Comparison of ENCODE assay signal across 8 cellular contexts in genomic region chr17:66192378-66192687, GRCh38. TPM values are rescaled to one million over a fixed set of nuclear protein-coding genes. Genes with fewer than 3 reads are reported as not detected.
DNase-seq lines count a peak whose midpoint lies in the region; ATAC-seq, FAIRE-seq and TF ChIP-seq lines count a peak whose summit lies in the region.

No MANE protein-coding gene starts in this region.

- no peaks in the 10 kb centered on the region for H3K9me1 ChIP-seq in endothelial cell of umbilical vein (replicated peaks; ENCODE audit: control insufficient read depth, extremely low read depth, insufficient read depth, low read length)

- peak overlapping the region; percentile 90 for H3K4me2 ChIP-seq in OCI-LY3 (ENCODE audit: low read length)
- H3K4me2 ChIP-seq in endothelial cell of umbilical vein (ENCODE audit: insufficient read depth, low read length): peak overlapping the region; percentile 92

- FAIRE-seq in endothelial cell of umbilical vein (lab: Jason Lieb, UNC): no peak

- no peak for TF ChIP-seq EP300 in ovary (IDR thresholded peaks at IDR 0.05)

- no TSS peak for BruUV-seq in endothelial cell of umbilical vein (replicated peaks; lab: Mats Ljungman, UMichigan)

- TF ChIP-seq CTCF in OCI-LY3 (IDR thresholded peaks at IDR 0.05; ENCODE audit: low read depth, low read length) (no peak), endothelial cell of umbilical vein (IDR thresholded peaks at IDR 0.05; ENCODE audit: extremely low read depth in 1 of 2, insufficient read depth in 1 of 2, low read depth in 1 of 2, low read length in 2 of 2) (no peak), ovary (IDR thresholded peaks at IDR 0.05) (no peak)

- POLR2A ChIA-PET in endothelial cell of umbilical vein (lab: Charles Lee): no interaction called here

- H3K36me3 ChIP-seq in OCI-LY3 (replicated peaks; ENCODE audit: low read depth, low read length) (no peaks in the 10 kb centered on the region), endothelial cell of umbilical vein (ENCODE audit: control insufficient read depth in 2 of 2, extremely low read depth in 1 of 2, insufficient read depth in 2 of 2, low read length in 2 of 2) (no peaks in the 10 kb centered on the region), ovary (no peaks in the 10 kb centered on the region)

- CTCF ChIA-PET in endothelial cell of umbilical vein (lab: Charles Lee): no interaction called here

- no peaks in the 10 kb centered on the region for H4K20me1 ChIP-seq in OCI-LY3 (ENCODE audit: insufficient read depth, low read length)
- no peaks in the 10 kb centered on the region for H4K20me1 ChIP-seq in endothelial cell of umbilical vein (replicated peaks; ENCODE audit: control insufficient read depth, extremely low read depth, insufficient read depth, low read length)

- H2AFZ ChIP-seq in OCI-LY3 (ENCODE audit: low read depth, low read length) (no peak overlapping the region), endothelial cell of umbilical vein (ENCODE audit: low read depth, low read length) (peak overlapping the region; percentile 93)

- H3K9ac ChIP-seq in OCI-LY3 (ENCODE audit: low read length) (no peak overlapping the region), endothelial cell of umbilical vein (replicated peaks; ENCODE audit: extremely low read depth, insufficient read depth, low read length) (peak overlapping the region; percentile 82)

- 1% methylated on average over 10 of the region's 10 CpGs for WGBS in ovary, 3 donors

- H3K27ac ChIP-seq in OCI-LY3 (ENCODE audit: low read length): no peak overlapping the region
- peak overlapping the region; percentile 50 for H3K27ac ChIP-seq in endothelial cell of umbilical vein (ENCODE audit: insufficient read depth, low read depth, low read length)
- peak overlapping the region in 1 of 2 donors; percentile 24 for H3K27ac ChIP-seq in ovary

- DNase-seq in DMS114 treated with DMSO at 0.1 percent for 48 hours (lab: John Stamatoyannopoulos, UW; ENCODE audit: unreplicated experiment) (peak; percentile 32), endothelial cell of umbilical vein (ENCODE audit: low read depth, low spot score) (no peak), ovary (no peak), NCI-H69 (lab: John Stamatoyannopoulos, UW) (no peak)
- DNase-seq in stimulated activated CD4-positive, alpha-beta T cell treated with anti-CD3 and anti-CD28 coated beads, Interleukin-4, amount 100 ng/mL, for 24 hours: no peak

- H3K27me3 ChIP-seq in OCI-LY3 (ENCODE audit: low read depth, low read length): peaks cover 7% of the 10 kb centered on the region
- H3K27me3 ChIP-seq in endothelial cell of umbilical vein (ENCODE audit: control insufficient read depth in 2 of 2, insufficient read depth in 2 of 2, low read length in 2 of 2): no peaks in the 10 kb centered on the region
- H3K27me3 ChIP-seq in ovary: no peaks in the 10 kb centered on the region

- no peaks in the 10 kb centered on the region for H3K79me2 ChIP-seq in OCI-LY3 (ENCODE audit: low read length)
- H3K79me2 ChIP-seq in endothelial cell of umbilical vein (ENCODE audit: control insufficient read depth, insufficient read depth, low read length): peaks cover 3% of the 10 kb centered on the region

- dilution Hi-C loops in endothelial cell of umbilical vein (cut with MboI; ENCODE audit: extremely low pct_ligation_motif_present, low sequenced_read_pairs): no loop called here

- H3K4me1 ChIP-seq in OCI-LY3 (ENCODE audit: low read length) (peaks cover 32% of the 10 kb centered on the region), endothelial cell of umbilical vein (ENCODE audit: control insufficient read depth, extremely low read depth, insufficient read depth, low read length) (peaks cover 22% of the 10 kb centered on the region), ovary (ENCODE audit: insufficient read depth) (no peaks in the 10 kb centered on the region)

- intact Hi-C loops in endothelial cell of umbilical vein (cut with micrococcal nuclease) (loop anchor here (5.0 kb wide), 1 partner anchor 110 kb away; the partner anchor contains the start of gene PRKCA), ovary (cut with DNase I) (no loop called here)

- H3K4me3 ChIP-seq in OCI-LY3 (ENCODE audit: low read length): peak overlapping the region; percentile 97
- H3K4me3 ChIP-seq in endothelial cell of umbilical vein (replicated peaks in 1 of 3; ENCODE audit: insufficient read depth in 1 of 3, low read depth in 1 of 3, low read length in 3 of 3): peak overlapping the region; percentile 76 to 92 (median 82)
- H3K4me3 ChIP-seq in ovary: peak overlapping the region; percentile 67

- no peak for ATAC-seq in GM18520 (IDR thresholded peaks at IDR 0.05; ENCODE audit: unreplicated experiment)
- no peak for ATAC-seq in HG03135 (IDR thresholded peaks at IDR 0.05; ENCODE audit: unreplicated experiment)

- H3K9me3 ChIP-seq in OCI-LY3 (ENCODE audit: insufficient read depth, low read length) (no peaks in the 10 kb centered on the region), endothelial cell of umbilical vein (replicated peaks; ENCODE audit: control insufficient read depth, insufficient read depth, low read length) (no peaks in the 10 kb centered on the region), ovary (no peaks in the 10 kb centered on the region)

- TF ChIP-seq POLR2A in endothelial cell of umbilical vein (IDR thresholded peaks at IDR 0.05; ENCODE audit: low read depth, low read length): no peak
- no peak for TF ChIP-seq POLR2A in ovary (IDR thresholded peaks at IDR 0.05)

TF ChIP-seq in endothelial cell of umbilical vein, 7 proteins besides CTCF, POLR2A, EP300 and RAD21:
- TF ChIP-seq POLR2AphosphoS5 (IDR thresholded peaks at IDR 0.05; ENCODE audit: insufficient read depth, low read depth, low read length) (no peak), GATA2 (IDR thresholded peaks at IDR 0.05; ENCODE audit: insufficient read depth, insufficient read length, low read depth, low read length) (no peak), FOS (IDR thresholded peaks at IDR 0.05; ENCODE audit: borderline replicate concordance, insufficient read depth, low read length) (no peak), EZH2 (IDR thresholded peaks at IDR 0.05; ENCODE audit: borderline replicate concordance, low read depth, low read length, severe bottlenecking) (no peak), MAX (IDR thresholded peaks at IDR 0.05; ENCODE audit: insufficient read depth, insufficient read length) (no peak), JUN (IDR thresholded peaks at IDR 0.05; ENCODE audit: borderline replicate concordance, insufficient read depth, insufficient read length, low read depth) (no peak), MYC (IDR thresholded peaks at IDR 0.05; ENCODE audit: low read depth, low read length) (no peak)

RNA-seq across cellular contexts. Expression of gene CEP112, which starts 0.4 kb away (rescaled TPM):
- total RNA-seq in endothelial cell of umbilical vein: 21.3 and 25.3 TPM in 2 replicates
- 1.4 and 1.5 TPM in 2 replicates for polyA plus RNA-seq in endothelial cell of umbilical vein
- 5.6 and 10.3 TPM in 2 replicates for polyA plus RNA-seq in endothelial cell of umbilical vein (2011; cell fraction: cytosol; rRNA removed)
- polyA plus RNA-seq in endothelial cell of umbilical vein (2011; cell fraction: nucleus; rRNA removed): 8.6 and 9.7 TPM in 2 replicates
- 8.9 and 9.4 TPM in 2 replicates for polyA plus RNA-seq in endothelial cell of umbilical vein (2012)
- polyA minus RNA-seq in endothelial cell of umbilical vein: 6.4 and 10.6 TPM in 2 replicates
- polyA minus RNA-seq in endothelial cell of umbilical vein (2011; cell fraction: cytosol; rRNA and poly(A)+ RNA removed): 0.51 TPM
- 25.7 and 31.2 TPM in 2 replicates for polyA minus RNA-seq in endothelial cell of umbilical vein (2011; cell fraction: nucleus; rRNA and poly(A)+ RNA removed)
- 10 to 100 TPM in 6 of 7 donors, 1 to 10 TPM in 1; 9.7 to 25.5 (median 17.6) TPM for total RNA-seq in ovary
- polyA plus RNA-seq in ovary: 10 to 100 TPM in 1 of 2 donors, 1 to 10 TPM in 1; 9.3 to 10.3 TPM

RNA-seq across cellular contexts. Expression of gene APOH, which starts 36.9 kb away (rescaled TPM):
- not detected in 2 replicates for total RNA-seq in endothelial cell of umbilical vein
- not detected in 2 replicates for polyA plus RNA-seq in endothelial cell of umbilical vein
- polyA plus RNA-seq in endothelial cell of umbilical vein (2011; cell fraction: cytosol; rRNA removed): not detected in 2 replicates
- polyA plus RNA-seq in endothelial cell of umbilical vein (2011; cell fraction: nucleus; rRNA removed): 0.15 TPM in 1 of 2 replicates, not detected in the other
- 0.46 TPM in 1 of 2 replicates, not detected in the other for polyA plus RNA-seq in endothelial cell of umbilical vein (2012)
- polyA minus RNA-seq in endothelial cell of umbilical vein: 0.27 TPM in 1 of 2 replicates, not detected in the other
- polyA minus RNA-seq in endothelial cell of umbilical vein (2011; cell fraction: cytosol; rRNA and poly(A)+ RNA removed): not detected
- not detected in 2 replicates for polyA minus RNA-seq in endothelial cell of umbilical vein (2011; cell fraction: nucleus; rRNA and poly(A)+ RNA removed)
- 1 to 10 TPM in 2 of 7 donors, under 1 TPM in 2, not detected in 3; 0.60 to 2.6 (median 1.1) TPM for total RNA-seq in ovary
- under 1 TPM in 1 of 2 donors, not detected in 1; 0.32 TPM for polyA plus RNA-seq in ovary
